ENCODE assay signal across 27 cellular contexts in the genomic region with DNA sequence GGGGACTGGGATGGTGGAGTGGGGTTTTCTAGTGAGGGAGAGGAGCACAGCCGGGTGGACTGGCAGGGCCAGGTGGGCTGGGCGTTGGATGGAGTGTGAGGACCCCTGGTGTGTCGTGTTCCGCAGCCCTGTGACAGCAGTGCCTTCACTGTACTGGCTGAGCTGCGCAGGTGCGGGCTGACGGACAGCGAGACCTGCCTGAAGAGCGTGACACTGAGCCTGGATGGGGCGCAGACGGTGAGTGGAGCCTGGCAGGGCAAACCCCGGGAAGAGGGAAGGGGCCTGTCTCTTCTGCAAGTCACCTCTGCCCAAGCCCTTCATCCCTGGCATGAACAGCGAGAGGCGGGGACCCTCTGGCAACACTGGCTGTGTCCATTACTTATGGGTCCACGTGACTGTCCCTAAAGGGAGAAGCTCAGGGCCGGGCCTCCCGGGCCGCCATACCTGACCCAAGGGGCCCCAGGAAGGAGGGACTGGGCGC. TPM values are rescaled to one million over a fixed set of nuclear protein-coding genes. Genes with fewer than 3 reads are reported as not detected.
"Had no signal": no experiment of that assay in that cellular context is flagged by ENCODE, and none has a peak within 500 bp of the region (broad histone marks: within the 10 kb centered on the region; RNA-seq: fewer than 3 reads in every experiment).

No MANE protein-coding gene starts in this region.

- H3K9ac ChIP-seq: neural progenitor cell had no signal

- DNase-seq: activated CD4-positive, alpha-beta T cell treated with anti-CD3 and anti-CD28 coated beads, Interleukin-2, amount 50 U/mL, for 1 hour; activated CD8-positive, alpha-beta memory T cell treated with anti-CD3 and anti-CD28 coated beads for 24 hours; activated CD8-positive, alpha-beta memory T cell treated with anti-CD3 and anti-CD28 coated beads, Interleukin-2, amount 50 U/mL, for 48 hours; activated effector memory CD4-positive, alpha-beta T cell treated with anti-CD3 and anti-CD28 coated beads, Interleukin-2, amount 50 U/mL, for 16 hours; activated naive CD4-positive, alpha-beta T cell treated with anti-CD3 and anti-CD28 coated beads, Interleukin-2, amount 50 U/mL, for 16 hours; activated T-cell treated with anti-CD3 and anti-CD28 coated beads, Interleukin-2, amount 50 U/mL, for 48 hours; brain microvascular endothelial cell; foreskin melanocyte; glutamatergic neuron; hypothalamus; kidney glomerular epithelial cell; naive thymus-derived CD4-positive, alpha-beta T cell; ovary; stimulated activated CD4-positive, alpha-beta T cell treated with anti-CD3 and anti-CD28 coated beads, Interleukin-4, amount 100 ng/mL, for 4 hours; stimulated activated naive B cell treated with anti-CD40 and anti-IgM and Interleukin-4, amounts not matched to agents 10 μg/mL and 1 μg/mL and 100 μg/mL, for 72 hours; T1000 had no signal

- H3K4me3 ChIP-seq: coronary artery, left ventricle myocardium inferior, neural progenitor cell, ovary had no signal

- H3K27me3 ChIP-seq: brain microvascular endothelial cell, neural progenitor cell, ovary had no signal

- H3K4me1 Mint-ChIP-seq: central memory CD8-positive, alpha-beta T cell; memory B cell; naive thymus-derived CD4-positive, alpha-beta T cell; neural progenitor cell had no signal

- H3K27me3 Mint-ChIP-seq: stimulated activated naive B cell treated with anti-CD40 and anti-IgM and Interleukin-4, amounts not matched to agents 10 μg/mL and 1 μg/mL and 100 μg/mL, for 72 hours had no signal

- H3K27ac Mint-ChIP-seq: memory B cell; neural progenitor cell; stimulated activated naive B cell treated with anti-CD40 and anti-IgM and Interleukin-4, amounts not matched to agents 10 μg/mL and 1 μg/mL and 100 μg/mL, for 72 hours had no signal

- H3K4me3 Mint-ChIP-seq: central memory CD8-positive, alpha-beta T cell; memory B cell; naive thymus-derived CD4-positive, alpha-beta T cell; neural progenitor cell; stimulated activated naive B cell treated with anti-CD40 and anti-IgM and Interleukin-4, amounts not matched to agents 10 μg/mL and 1 μg/mL and 100 μg/mL, for 72 hours had no signal

- H3K27ac ChIP-seq: brain microvascular endothelial cell, coronary artery, left ventricle myocardium inferior, neural progenitor cell, ovary had no signal

- H3K4me1 ChIP-seq: left ventricle myocardium inferior, neural progenitor cell had no signal

- H3K36me3 ChIP-seq: brain microvascular endothelial cell, left ventricle myocardium inferior, neural progenitor cell, ovary had no signal

- H3K36me3 Mint-ChIP-seq: naive thymus-derived CD4-positive, alpha-beta T cell; neural progenitor cell had no signal

- H3K9me3 ChIP-seq: ovary had no signal

RNA-seq across cellular contexts. Expression of gene MUC5AC, which starts 10.0 kb away (rescaled TPM):
- total RNA-seq: aorta; epithelial cell of proximal tubule; fibroblast of lung; left ventricle myocardium inferior; naive thymus-derived CD4-positive, alpha-beta T cell; pulmonary artery endothelial cell; T-helper 1 cell treated with Interleukin-12 subunit alpha and Interleukin-12 subunit beta and Interleukin-4 antibody, amounts not matched to agents 30 ng/mL and 1 ng/mL, for 36 hours; urinary bladder had no signal
- polyA plus RNA-seq: fibroblast of lung; naive thymus-derived CD4-positive, alpha-beta T cell; ovary; urinary bladder had no signal

RNA-seq across cellular contexts. Expression of gene MUC5B, which starts 55.1 kb away (rescaled TPM):
- total RNA-seq: aorta; epithelial cell of proximal tubule; fibroblast of lung; left ventricle myocardium inferior; naive thymus-derived CD4-positive, alpha-beta T cell; pulmonary artery endothelial cell; T-helper 1 cell treated with Interleukin-12 subunit alpha and Interleukin-12 subunit beta and Interleukin-4 antibody, amounts not matched to agents 30 ng/mL and 1 ng/mL, for 36 hours; urinary bladder had no signal
- polyA plus RNA-seq: fibroblast of lung; naive thymus-derived CD4-positive, alpha-beta T cell; urinary bladder had no signal
